Comparison of ENCODE assay signal across 8 cellular contexts in the genomic region with DNA sequence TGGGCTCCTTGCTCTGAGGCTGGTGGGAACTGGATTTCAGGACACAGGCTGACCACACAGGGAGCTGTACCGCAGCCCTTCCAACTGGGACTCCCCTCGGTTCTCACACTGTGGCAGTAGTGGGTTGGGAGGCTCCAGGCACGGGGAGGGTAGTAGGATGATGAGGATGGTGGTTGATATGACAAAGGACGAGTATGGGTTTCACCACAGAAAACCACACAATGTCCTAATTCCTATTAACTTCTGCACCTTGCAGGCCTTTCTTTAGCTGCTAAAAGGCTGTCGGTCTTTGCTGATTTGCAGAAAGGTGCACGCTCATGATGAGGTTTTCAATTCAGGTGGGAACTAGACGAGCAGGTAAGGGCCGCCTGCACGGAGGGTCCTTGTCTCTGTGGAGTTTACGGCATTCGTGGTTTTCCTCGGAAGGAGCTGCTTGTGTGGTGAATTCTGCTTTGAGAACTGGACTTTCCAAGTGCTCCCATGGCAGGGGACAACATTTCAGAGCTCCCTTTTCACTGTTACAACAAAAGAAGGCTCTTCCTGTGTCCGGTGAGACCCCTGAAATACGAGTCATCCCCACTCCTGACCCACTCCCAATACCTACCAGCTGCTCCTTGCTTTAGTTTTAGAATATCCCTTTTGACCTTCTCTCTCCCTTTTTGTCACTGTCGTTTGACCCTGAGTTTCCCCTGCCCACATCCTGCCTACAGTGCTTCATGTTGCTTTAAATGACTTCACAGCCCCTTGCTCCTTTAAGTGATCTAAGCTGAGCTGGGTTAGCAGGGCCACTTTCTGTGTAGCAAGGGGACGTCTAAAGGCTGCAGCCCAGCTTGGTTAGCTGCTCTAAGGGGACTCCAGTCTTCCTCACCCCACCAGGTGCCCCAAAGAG.
DNase-seq lines count a peak whose midpoint lies in the region; ATAC-seq and TF ChIP-seq lines count a peak whose summit lies in the region.
"Had no signal": no experiment of that assay in that cellular context is flagged by ENCODE, and none has a peak within 500 bp of the region (broad histone marks: within the 10 kb centered on the region; RNA-seq: fewer than 3 reads in every experiment).

No MANE protein-coding gene starts in this region.

- peaks cover 4% of the 10 kb centered on the region for H3K36me3 Mint-ChIP-seq in activated naive CD4-positive, alpha-beta T cell treated with anti-CD3 and anti-CD28 coated beads, Interleukin-2, amount 10 ng/mL, durations not matched to agents 7 days and 5 days

- H3K14ac ChIP-seq in neuronal stem cell (ENCODE audit: low read length): no peak overlapping the region

- peak overlapping the region; percentile 4 for H3K4me3 Mint-ChIP-seq in activated naive CD4-positive, alpha-beta T cell treated with anti-CD3 and anti-CD28 coated beads, Interleukin-2, amount 10 ng/mL, durations not matched to agents 7 days and 5 days

- H3K27ac ChIP-seq in neuronal stem cell (replicated peaks; ENCODE audit: low read length): peak overlapping the region; percentile 45
- H3K27ac ChIP-seq in body of pancreas: no peak overlapping the region

- H3K4me2 ChIP-seq in neuronal stem cell (ENCODE audit: insufficient read depth, low read length, poor library complexity, severe bottlenecking): no peak overlapping the region

- no peak for ATAC-seq in body of pancreas
- ATAC-seq in GM18505 (IDR thresholded peaks at IDR 0.05; ENCODE audit: unreplicated experiment): no peak

- no peak overlapping the region for H3K23ac ChIP-seq in neuronal stem cell (ENCODE audit: low read depth, low read length, poor library complexity)

- H3K79me1 ChIP-seq in neuronal stem cell (ENCODE audit: low read depth, low read length): no peaks in the 10 kb centered on the region

- H2AFZ ChIP-seq in neuronal stem cell (ENCODE audit: low read length): peak overlapping the region; percentile 80

- no peaks in the 10 kb centered on the region for H3K27me3 ChIP-seq in neuronal stem cell (ENCODE audit: control insufficient read depth in 3 of 3, insufficient read depth in 3 of 3, low read depth in 1 of 3, low read length in 3 of 3)
- H3K27me3 ChIP-seq in body of pancreas: no peaks in the 10 kb centered on the region

- peaks cover 9% of the 10 kb centered on the region for H3K27me3 Mint-ChIP-seq in activated naive CD4-positive, alpha-beta T cell treated with anti-CD3 and anti-CD28 coated beads, Interleukin-2, amount 10 ng/mL, durations not matched to agents 7 days and 5 days

- H3K9me3 ChIP-seq in neuronal stem cell (replicated peaks in 1 of 2; ENCODE audit: control insufficient read depth in 2 of 2, insufficient read depth in 1 of 2, low read depth in 1 of 2, low read length in 2 of 2): peaks cover under 1 to 3% of the 10 kb centered on the region in 2 donors
- H3K9me3 ChIP-seq in body of pancreas: no peaks in the 10 kb centered on the region

- H3K4me1 ChIP-seq in neuronal stem cell (ENCODE audit: control insufficient read depth in 2 of 2, insufficient read depth in 1 of 2, low read depth in 1 of 2, low read length in 2 of 2) (peaks cover 23 to 31% of the 10 kb centered on the region in 2 donors), body of pancreas (peaks cover 15% of the 10 kb centered on the region)

- H3K27ac Mint-ChIP-seq in activated naive CD4-positive, alpha-beta T cell treated with anti-CD3 and anti-CD28 coated beads, Interleukin-2, amount 10 ng/mL, durations not matched to agents 7 days and 5 days: peak overlapping the region; percentile 88

- no peak overlapping the region for H2BK5ac ChIP-seq in neuronal stem cell (ENCODE audit: low read length)

- no peak overlapping the region for H3K9ac ChIP-seq in neuronal stem cell (ENCODE audit: low read depth, low read length, poor library complexity)

- intact Hi-C loops in body of pancreas (cut with DNase I): no loop called here

- H3K18ac ChIP-seq in neuronal stem cell (ENCODE audit: low read length): peak overlapping the region; percentile 82

- CTCF ChIA-PET in activated naive CD4-positive, alpha-beta T cell treated with anti-CD3 and anti-CD28 coated beads, Interleukin-2, amount 10 ng/mL, durations not matched to agents 7 days and 5 days (lab: Charles Lee): interaction anchor here (0.6 to 2.6 kb wide), 9 partner anchors 9 to 275 kb away, joined by 3 to 22 read pairs (median 3); no protein-coding TSS in a partner anchor

- H4K8ac ChIP-seq in neuronal stem cell (ENCODE audit: low read depth, low read length): no peak overlapping the region

- H2AK5ac ChIP-seq in neuronal stem cell (ENCODE audit: low read depth, low read length): peak overlapping the region; percentile 36

- no CpG with 5 or more reads among the region's 16 CpGs for WGBS in neuronal stem cell (ENCODE audit: extremely low coverage in 2 of 2, insufficient read length in 2 of 2, insufficient replicate concordance in 1 of 2), 2 donors
- 63 to 74% methylated on average over 15 to 16 of the region's 16 CpGs for WGBS in body of pancreas, 2 donors

- no peak overlapping the region for H2BK120ac ChIP-seq in neuronal stem cell (ENCODE audit: low read depth, low read length)

- TF ChIP-seq POLR2A in NB4 (IDR thresholded peaks at IDR 0.05; ENCODE audit: extremely low read depth, insufficient read length) (no peak), body of pancreas (IDR thresholded peaks at IDR 0.05) (no peak), GM18505 (IDR thresholded peaks at IDR 0.05; ENCODE audit: borderline replicate concordance, extremely low read depth, insufficient read depth, insufficient read length) (no peak)

- H3K4me1 Mint-ChIP-seq in activated naive CD4-positive, alpha-beta T cell treated with anti-CD3 and anti-CD28 coated beads, Interleukin-2, amount 10 ng/mL, durations not matched to agents 7 days and 5 days: peaks cover 48% of the 10 kb centered on the region

- H3K4me3 ChIP-seq in GM12865 (ENCODE audit: low read depth, low read length) (no peak overlapping the region), NB4 (ENCODE audit: low read depth, low read length) (no peak overlapping the region), neuronal stem cell (ENCODE audit: low read length in 2 of 2) (peak overlapping the region in 1 of 2 donors; percentile 9), body of pancreas (no peak overlapping the region)
- H3K4me3 ChIP-seq: skin epidermis had no signal

- peaks cover 3% of the 10 kb centered on the region for H3K9me3 Mint-ChIP-seq in activated naive CD4-positive, alpha-beta T cell treated with anti-CD3 and anti-CD28 coated beads, Interleukin-2, amount 10 ng/mL, durations not matched to agents 7 days and 5 days

- H3K4ac ChIP-seq in neuronal stem cell (ENCODE audit: low read length): no peak overlapping the region

- DNase-seq in GM12865 (ENCODE audit: low read depth): peak; percentile 47
- peak; percentile 77 for DNase-seq in NB4 (ENCODE audit: low read depth)
- DNase-seq in activated naive CD4-positive, alpha-beta T cell treated with anti-CD3 and anti-CD28 coated beads, Interleukin-2, amount 10 ng/mL, durations not matched to agents 7 days and 5 days: peak; percentile 62
- no peak for DNase-seq in neuronal stem cell (ENCODE audit: low spot score)
- no peak for DNase-seq in body of pancreas
- DNase-seq in DMS114 treated with DMSO at 0.1 percent for 48 hours (lab: John Stamatoyannopoulos, UW; ENCODE audit: unreplicated experiment): no peak

- H3K36me3 ChIP-seq in neuronal stem cell (replicated peaks in 1 of 2; ENCODE audit: control insufficient read depth in 2 of 2, insufficient read depth in 2 of 2, low read length in 2 of 2): no peaks in the 10 kb centered on the region
- no peaks in the 10 kb centered on the region for H3K36me3 ChIP-seq in body of pancreas (replicated peaks in 1 of 2; ENCODE audit: insufficient read depth in 1 of 2, low read depth in 2 of 2)

- no peak overlapping the region for H4K91ac ChIP-seq in neuronal stem cell (ENCODE audit: low read depth, low read length, poor library complexity)

- no peak overlapping the region for H2BK15ac ChIP-seq in neuronal stem cell (ENCODE audit: low read length)

- TF ChIP-seq CTCF in GM12865 (IDR thresholded peaks at IDR 0.05; ENCODE audit: insufficient read depth, low read depth, low read length, missing control alignments) (no peak), NB4 (IDR thresholded peaks at IDR 0.05; ENCODE audit: low read depth, low read length) (no peak), body of pancreas (IDR thresholded peaks at IDR 0.05) (no peak)

- no peak overlapping the region for H2BK12ac ChIP-seq in neuronal stem cell (ENCODE audit: low read length)

Comparison
In these comparisons a context has a peak if more than half of its experiments do, and no peak if none do; other contexts are left out.
1. DNase-seq: peak in GM12865 (single experiment), NB4 (single experiment) and activated naive CD4-positive, alpha-beta T cell treated with anti-CD3 and anti-CD28 coated beads, Interleukin-2, amount 10 ng/mL, durations not matched to agents 7 days and 5 days (single experiment); none in neuronal stem cell (single experiment), body of pancreas (0 of 4) and DMS114 treated with DMSO at 0.1 percent for 48 hours (single experiment).